Comparison of ENCODE assay signal across 1 cellular context in the genomic region with DNA sequence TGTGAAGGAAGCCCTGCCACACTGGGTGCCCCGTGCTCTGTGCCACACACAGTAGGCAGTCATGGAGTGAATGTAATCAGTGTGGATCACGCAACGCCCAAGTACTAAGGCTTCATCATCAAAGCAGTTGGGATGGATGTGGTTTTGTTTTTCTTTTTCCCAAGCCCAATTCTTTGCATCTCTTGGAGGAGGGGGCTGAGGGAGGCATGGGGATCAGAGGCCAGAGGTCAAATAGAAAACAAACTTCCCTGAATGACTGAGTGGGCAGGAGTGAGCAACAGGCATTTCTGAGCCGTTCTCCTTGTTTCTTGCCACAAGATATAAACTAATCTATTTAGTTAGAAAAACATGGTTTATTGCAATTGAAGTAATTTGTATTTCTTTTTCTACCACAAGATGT.
TF ChIP-seq lines count a peak whose summit lies in the region.

No MANE protein-coding gene starts in this region.

TF ChIP-seq in HepG2, 621 proteins besides CTCF, POLR2A, EP300 and RAD21 (continued from another document and continues in another):
- TF ChIP-seq, protein P1, sequence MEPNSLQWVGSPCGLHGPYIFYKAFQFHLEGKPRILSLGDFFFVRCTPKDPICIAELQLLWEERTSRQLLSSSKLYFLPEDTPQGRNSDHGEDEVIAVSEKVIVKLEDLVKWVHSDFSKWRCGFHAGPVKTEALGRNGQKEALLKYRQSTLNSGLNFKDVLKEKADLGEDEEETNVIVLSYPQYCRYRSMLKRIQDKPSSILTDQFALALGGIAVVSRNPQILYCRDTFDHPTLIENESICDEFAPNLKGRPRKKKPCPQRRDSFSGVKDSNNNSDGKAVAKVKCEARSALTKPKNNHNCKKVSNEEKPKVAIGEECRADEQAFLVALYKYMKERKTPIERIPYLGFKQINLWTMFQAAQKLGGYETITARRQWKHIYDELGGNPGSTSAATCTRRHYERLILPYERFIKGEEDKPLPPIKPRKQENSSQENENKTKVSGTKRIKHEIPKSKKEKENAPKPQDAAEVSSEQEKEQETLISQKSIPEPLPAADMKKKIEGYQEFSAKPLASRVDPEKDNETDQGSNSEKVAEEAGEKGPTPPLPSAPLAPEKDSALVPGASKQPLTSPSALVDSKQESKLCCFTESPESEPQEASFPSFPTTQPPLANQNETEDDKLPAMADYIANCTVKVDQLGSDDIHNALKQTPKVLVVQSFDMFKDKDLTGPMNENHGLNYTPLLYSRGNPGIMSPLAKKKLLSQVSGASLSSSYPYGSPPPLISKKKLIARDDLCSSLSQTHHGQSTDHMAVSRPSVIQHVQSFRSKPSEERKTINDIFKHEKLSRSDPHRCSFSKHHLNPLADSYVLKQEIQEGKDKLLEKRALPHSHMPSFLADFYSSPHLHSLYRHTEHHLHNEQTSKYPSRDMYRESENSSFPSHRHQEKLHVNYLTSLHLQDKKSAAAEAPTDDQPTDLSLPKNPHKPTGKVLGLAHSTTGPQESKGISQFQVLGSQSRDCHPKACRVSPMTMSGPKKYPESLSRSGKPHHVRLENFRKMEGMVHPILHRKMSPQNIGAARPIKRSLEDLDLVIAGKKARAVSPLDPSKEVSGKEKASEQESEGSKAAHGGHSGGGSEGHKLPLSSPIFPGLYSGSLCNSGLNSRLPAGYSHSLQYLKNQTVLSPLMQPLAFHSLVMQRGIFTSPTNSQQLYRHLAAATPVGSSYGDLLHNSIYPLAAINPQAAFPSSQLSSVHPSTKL (CRISPR knock-in tag; IDR thresholded peaks at IDR 0.05): peak; percentile 36; the same call in 1 of the 2 replicates
- TF ChIP-seq HDAC2 (CRISPR knock-in tag; IDR thresholded peaks at IDR 0.05) (0 out of 2 replicates have a peak, but pooled peaks have one; percentile 22), PHF21A (CRISPR knock-in tag; IDR thresholded peaks at IDR 0.05) (peak; percentile 17; the same call in 1 of the 2 replicates), ZKSCAN1 (IDR thresholded peaks at IDR 0.05; ENCODE audit: low read length) (peak; percentile 88), ZNF83 (CRISPR knock-in tag; IDR thresholded peaks at IDR 0.05; ENCODE audit: borderline replicate concordance) (no peak), NR2F6 (IDR thresholded peaks at IDR 0.05) (peak; percentile 92), NR2F6 (CRISPR knock-in tag; IDR thresholded peaks at IDR 0.05) (peak; percentile 88), ZMYM4 (CRISPR knock-in tag; IDR thresholded peaks at IDR 0.05) (no peak), REPIN1 (CRISPR knock-in tag; IDR thresholded peaks at IDR 0.05; ENCODE audit: borderline replicate concordance, low read depth) (0 out of 2 replicates have a peak, but pooled peaks have one; percentile 33), SOX6 (IDR thresholded peaks at IDR 0.05) (no peak), SOX6 (CRISPR knock-in tag; IDR thresholded peaks at IDR 0.05) (no peak), ZNF260 (CRISPR knock-in tag; IDR thresholded peaks at IDR 0.05; ENCODE audit: borderline replicate concordance, low read depth) (no peak), ZNF207 (IDR thresholded peaks at IDR 0.05; ENCODE audit: borderline replicate concordance) (no peak), ZNF17 (CRISPR knock-in tag; IDR thresholded peaks at IDR 0.05) (no peak), SRF (IDR thresholded peaks at IDR 0.05; ENCODE audit: low read depth, low read length) (no peak), CBX2 (IDR thresholded peaks at IDR 0.05; ENCODE audit: low read depth, low read length) (no peak), CBX2 (CRISPR knock-in tag; IDR thresholded peaks at IDR 0.05; ENCODE audit: low read depth) (no peak), ZNF546 (CRISPR knock-in tag; conservative IDR thresholded peaks at IDR 0.05) (no peak), NR2F1 (CRISPR knock-in tag; IDR thresholded peaks at IDR 0.05) (peak; percentile 24 to 66; a peak in 3 of 4 replicates), GFI1 (CRISPR knock-in tag; IDR thresholded peaks at IDR 0.05; ENCODE audit: borderline replicate concordance) (peak; percentile 37; the same call in 1 of the 2 replicates), ZNF12 (CRISPR knock-in tag; IDR thresholded peaks at IDR 0.05) (no peak), GATAD2A (CRISPR knock-in tag; IDR thresholded peaks at IDR 0.05) (peak; percentile 13; the same call in 1 of the 2 replicates), ZNF570 (CRISPR knock-in tag; IDR thresholded peaks at IDR 0.05; ENCODE audit: borderline replicate concordance) (no peak), MZF1 (CRISPR knock-in tag; IDR thresholded peaks at IDR 0.05; ENCODE audit: borderline replicate concordance) (no peak), SALL1 (CRISPR knock-in tag; IDR thresholded peaks at IDR 0.05) (peak; percentile 29; the same call in 1 of the 2 replicates), RELA (CRISPR knock-in tag; IDR thresholded peaks at IDR 0.05) (no peak), KDM5B (CRISPR knock-in tag; IDR thresholded peaks at IDR 0.05; ENCODE audit: borderline replicate concordance) (no peak), ZNF432 (CRISPR knock-in tag; IDR thresholded peaks at IDR 0.05; ENCODE audit: borderline replicate concordance) (no peak), CHCHD3 (CRISPR knock-in tag; IDR thresholded peaks at IDR 0.05) (no peak), ZNF333 (CRISPR knock-in tag; IDR thresholded peaks at IDR 0.05; ENCODE audit: borderline replicate concordance) (no peak), NR2C2 (CRISPR knock-in tag; IDR thresholded peaks at IDR 0.05; ENCODE audit: borderline replicate concordance) (peak; percentile 72; the same call in 1 of the 2 replicates), SMAD9 (CRISPR knock-in tag; IDR thresholded peaks at IDR 0.05) (no peak), HES4 (CRISPR knock-in tag; IDR thresholded peaks at IDR 0.05; ENCODE audit: borderline replicate concordance) (no peak), ZC3H4 (CRISPR knock-in tag; IDR thresholded peaks at IDR 0.05; ENCODE audit: borderline replicate concordance) (0 out of 2 replicates have a peak, but pooled peaks have one; percentile 27), ZNF562 (CRISPR knock-in tag; IDR thresholded peaks at IDR 0.05; ENCODE audit: borderline replicate concordance) (no peak), PCBP2 (optimal IDR thresholded peaks at IDR 0.05; ENCODE audit: low read depth, low read length, poor library complexity, severe bottlenecking) (no peak), CBX5 (CRISPR knock-in tag; IDR thresholded peaks at IDR 0.05; ENCODE audit: borderline replicate concordance) (no peak), ZNF354B (CRISPR knock-in tag; IDR thresholded peaks at IDR 0.05) (0 out of 2 replicates have a peak, but pooled peaks have one; percentile 26), TARDBP (CRISPR knock-in tag; IDR thresholded peaks at IDR 0.05) (peak; percentile 62; the same call in 1 of the 2 replicates), PRPF4 (IDR thresholded peaks at IDR 0.05; ENCODE audit: low read depth, low read length, poor library complexity, severe bottlenecking) (no peak), KDM1A (CRISPR knock-in tag; IDR thresholded peaks at IDR 0.05) (0 out of 2 replicates have a peak, but pooled peaks have one; percentile 29), ZNF331 (CRISPR knock-in tag; IDR thresholded peaks at IDR 0.05) (no peak), HDAC1 (CRISPR knock-in tag; IDR thresholded peaks at IDR 0.05) (no peak), ZNF746 (CRISPR knock-in tag; IDR thresholded peaks at IDR 0.05) (no peak), KLF15 (CRISPR knock-in tag; IDR thresholded peaks at IDR 0.05; ENCODE audit: borderline replicate concordance) (no peak)
- TF ChIP-seq, protein P2, sequence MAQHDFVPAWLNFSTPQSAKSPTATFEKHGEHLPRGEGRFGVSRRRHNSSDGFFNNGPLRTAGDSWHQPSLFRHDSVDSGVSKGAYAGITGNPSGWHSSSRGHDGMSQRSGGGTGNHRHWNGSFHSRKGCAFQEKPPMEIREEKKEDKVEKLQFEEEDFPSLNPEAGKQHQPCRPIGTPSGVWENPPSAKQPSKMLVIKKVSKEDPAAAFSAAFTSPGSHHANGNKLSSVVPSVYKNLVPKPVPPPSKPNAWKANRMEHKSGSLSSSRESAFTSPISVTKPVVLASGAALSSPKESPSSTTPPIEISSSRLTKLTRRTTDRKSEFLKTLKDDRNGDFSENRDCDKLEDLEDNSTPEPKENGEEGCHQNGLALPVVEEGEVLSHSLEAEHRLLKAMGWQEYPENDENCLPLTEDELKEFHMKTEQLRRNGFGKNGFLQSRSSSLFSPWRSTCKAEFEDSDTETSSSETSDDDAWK (CRISPR knock-in tag; IDR thresholded peaks at IDR 0.05): no peak
- TF ChIP-seq, protein P3, sequence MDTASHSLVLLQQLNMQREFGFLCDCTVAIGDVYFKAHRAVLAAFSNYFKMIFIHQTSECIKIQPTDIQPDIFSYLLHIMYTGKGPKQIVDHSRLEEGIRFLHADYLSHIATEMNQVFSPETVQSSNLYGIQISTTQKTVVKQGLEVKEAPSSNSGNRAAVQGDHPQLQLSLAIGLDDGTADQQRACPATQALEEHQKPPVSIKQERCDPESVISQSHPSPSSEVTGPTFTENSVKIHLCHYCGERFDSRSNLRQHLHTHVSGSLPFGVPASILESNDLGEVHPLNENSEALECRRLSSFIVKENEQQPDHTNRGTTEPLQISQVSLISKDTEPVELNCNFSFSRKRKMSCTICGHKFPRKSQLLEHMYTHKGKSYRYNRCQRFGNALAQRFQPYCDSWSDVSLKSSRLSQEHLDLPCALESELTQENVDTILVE (CRISPR knock-in tag; IDR thresholded peaks at IDR 0.05): no peak
- TF ChIP-seq, protein P4, sequence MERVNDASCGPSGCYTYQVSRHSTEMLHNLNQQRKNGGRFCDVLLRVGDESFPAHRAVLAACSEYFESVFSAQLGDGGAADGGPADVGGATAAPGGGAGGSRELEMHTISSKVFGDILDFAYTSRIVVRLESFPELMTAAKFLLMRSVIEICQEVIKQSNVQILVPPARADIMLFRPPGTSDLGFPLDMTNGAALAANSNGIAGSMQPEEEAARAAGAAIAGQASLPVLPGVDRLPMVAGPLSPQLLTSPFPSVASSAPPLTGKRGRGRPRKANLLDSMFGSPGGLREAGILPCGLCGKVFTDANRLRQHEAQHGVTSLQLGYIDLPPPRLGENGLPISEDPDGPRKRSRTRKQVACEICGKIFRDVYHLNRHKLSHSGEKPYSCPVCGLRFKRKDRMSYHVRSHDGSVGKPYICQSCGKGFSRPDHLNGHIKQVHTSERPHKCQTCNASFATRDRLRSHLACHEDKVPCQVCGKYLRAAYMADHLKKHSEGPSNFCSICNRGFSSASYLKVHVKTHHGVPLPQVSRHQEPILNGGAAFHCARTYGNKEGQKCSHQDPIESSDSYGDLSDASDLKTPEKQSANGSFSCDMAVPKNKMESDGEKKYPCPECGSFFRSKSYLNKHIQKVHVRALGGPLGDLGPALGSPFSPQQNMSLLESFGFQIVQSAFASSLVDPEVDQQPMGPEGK (CRISPR knock-in tag; IDR thresholded peaks at IDR 0.05): peak; percentile 76
- TF ChIP-seq, protein P5, sequence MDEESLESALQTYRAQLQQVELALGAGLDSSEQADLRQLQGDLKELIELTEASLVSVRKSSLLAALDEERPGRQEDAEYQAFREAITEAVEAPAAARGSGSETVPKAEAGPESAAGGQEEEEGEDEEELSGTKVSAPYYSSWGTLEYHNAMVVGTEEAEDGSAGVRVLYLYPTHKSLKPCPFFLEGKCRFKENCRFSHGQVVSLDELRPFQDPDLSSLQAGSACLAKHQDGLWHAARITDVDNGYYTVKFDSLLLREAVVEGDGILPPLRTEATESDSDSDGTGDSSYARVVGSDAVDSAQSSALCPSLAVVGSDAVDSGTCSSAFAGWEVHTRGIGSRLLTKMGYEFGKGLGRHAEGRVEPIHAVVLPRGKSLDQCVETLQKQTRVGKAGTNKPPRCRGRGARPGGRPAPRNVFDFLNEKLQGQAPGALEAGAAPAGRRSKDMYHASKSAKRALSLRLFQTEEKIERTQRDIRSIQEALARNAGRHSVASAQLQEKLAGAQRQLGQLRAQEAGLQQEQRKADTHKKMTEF (CRISPR knock-in tag; IDR thresholded peaks at IDR 0.05): peak; percentile 23; the same call in 1 of the 2 replicates
- TF ChIP-seq, protein P6, sequence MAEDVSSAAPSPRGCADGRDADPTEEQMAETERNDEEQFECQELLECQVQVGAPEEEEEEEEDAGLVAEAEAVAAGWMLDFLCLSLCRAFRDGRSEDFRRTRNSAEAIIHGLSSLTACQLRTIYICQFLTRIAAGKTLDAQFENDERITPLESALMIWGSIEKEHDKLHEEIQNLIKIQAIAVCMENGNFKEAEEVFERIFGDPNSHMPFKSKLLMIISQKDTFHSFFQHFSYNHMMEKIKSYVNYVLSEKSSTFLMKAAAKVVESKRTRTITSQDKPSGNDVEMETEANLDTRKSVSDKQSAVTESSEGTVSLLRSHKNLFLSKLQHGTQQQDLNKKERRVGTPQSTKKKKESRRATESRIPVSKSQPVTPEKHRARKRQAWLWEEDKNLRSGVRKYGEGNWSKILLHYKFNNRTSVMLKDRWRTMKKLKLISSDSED (CRISPR knock-in tag; IDR thresholded peaks at IDR 0.05): no peak
- TF ChIP-seq, protein P7, sequence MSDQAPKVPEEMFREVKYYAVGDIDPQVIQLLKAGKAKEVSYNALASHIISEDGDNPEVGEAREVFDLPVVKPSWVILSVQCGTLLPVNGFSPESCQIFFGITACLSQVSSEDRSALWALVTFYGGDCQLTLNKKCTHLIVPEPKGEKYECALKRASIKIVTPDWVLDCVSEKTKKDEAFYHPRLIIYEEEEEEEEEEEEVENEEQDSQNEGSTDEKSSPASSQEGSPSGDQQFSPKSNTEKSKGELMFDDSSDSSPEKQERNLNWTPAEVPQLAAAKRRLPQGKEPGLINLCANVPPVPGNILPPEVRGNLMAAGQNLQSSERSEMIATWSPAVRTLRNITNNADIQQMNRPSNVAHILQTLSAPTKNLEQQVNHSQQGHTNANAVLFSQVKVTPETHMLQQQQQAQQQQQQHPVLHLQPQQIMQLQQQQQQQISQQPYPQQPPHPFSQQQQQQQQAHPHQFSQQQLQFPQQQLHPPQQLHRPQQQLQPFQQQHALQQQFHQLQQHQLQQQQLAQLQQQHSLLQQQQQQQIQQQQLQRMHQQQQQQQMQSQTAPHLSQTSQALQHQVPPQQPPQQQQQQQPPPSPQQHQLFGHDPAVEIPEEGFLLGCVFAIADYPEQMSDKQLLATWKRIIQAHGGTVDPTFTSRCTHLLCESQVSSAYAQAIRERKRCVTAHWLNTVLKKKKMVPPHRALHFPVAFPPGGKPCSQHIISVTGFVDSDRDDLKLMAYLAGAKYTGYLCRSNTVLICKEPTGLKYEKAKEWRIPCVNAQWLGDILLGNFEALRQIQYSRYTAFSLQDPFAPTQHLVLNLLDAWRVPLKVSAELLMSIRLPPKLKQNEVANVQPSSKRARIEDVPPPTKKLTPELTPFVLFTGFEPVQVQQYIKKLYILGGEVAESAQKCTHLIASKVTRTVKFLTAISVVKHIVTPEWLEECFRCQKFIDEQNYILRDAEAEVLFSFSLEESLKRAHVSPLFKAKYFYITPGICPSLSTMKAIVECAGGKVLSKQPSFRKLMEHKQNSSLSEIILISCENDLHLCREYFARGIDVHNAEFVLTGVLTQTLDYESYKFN (CRISPR knock-in tag; conservative IDR thresholded peaks at IDR 0.05): 0 out of 2 replicates have a peak, but pooled peaks have one; percentile 21
- TF ChIP-seq, protein P8, sequence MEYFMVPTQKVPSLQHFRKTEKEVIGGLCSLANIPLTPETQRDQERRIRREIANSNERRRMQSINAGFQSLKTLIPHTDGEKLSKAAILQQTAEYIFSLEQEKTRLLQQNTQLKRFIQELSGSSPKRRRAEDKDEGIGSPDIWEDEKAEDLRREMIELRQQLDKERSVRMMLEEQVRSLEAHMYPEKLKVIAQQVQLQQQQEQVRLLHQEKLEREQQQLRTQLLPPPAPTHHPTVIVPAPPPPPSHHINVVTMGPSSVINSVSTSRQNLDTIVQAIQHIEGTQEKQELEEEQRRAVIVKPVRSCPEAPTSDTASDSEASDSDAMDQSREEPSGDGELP (IDR thresholded peaks at IDR 0.05; ENCODE audit: borderline replicate concordance, low read depth): no peak
- TF ChIP-seq, protein P9, sequence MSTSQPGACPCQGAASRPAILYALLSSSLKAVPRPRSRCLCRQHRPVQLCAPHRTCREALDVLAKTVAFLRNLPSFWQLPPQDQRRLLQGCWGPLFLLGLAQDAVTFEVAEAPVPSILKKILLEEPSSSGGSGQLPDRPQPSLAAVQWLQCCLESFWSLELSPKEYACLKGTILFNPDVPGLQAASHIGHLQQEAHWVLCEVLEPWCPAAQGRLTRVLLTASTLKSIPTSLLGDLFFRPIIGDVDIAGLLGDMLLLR (CRISPR knock-in tag; IDR thresholded peaks at IDR 0.05): no peak
